ENCODE assay signal across 15 cellular contexts in the genomic region with DNA sequence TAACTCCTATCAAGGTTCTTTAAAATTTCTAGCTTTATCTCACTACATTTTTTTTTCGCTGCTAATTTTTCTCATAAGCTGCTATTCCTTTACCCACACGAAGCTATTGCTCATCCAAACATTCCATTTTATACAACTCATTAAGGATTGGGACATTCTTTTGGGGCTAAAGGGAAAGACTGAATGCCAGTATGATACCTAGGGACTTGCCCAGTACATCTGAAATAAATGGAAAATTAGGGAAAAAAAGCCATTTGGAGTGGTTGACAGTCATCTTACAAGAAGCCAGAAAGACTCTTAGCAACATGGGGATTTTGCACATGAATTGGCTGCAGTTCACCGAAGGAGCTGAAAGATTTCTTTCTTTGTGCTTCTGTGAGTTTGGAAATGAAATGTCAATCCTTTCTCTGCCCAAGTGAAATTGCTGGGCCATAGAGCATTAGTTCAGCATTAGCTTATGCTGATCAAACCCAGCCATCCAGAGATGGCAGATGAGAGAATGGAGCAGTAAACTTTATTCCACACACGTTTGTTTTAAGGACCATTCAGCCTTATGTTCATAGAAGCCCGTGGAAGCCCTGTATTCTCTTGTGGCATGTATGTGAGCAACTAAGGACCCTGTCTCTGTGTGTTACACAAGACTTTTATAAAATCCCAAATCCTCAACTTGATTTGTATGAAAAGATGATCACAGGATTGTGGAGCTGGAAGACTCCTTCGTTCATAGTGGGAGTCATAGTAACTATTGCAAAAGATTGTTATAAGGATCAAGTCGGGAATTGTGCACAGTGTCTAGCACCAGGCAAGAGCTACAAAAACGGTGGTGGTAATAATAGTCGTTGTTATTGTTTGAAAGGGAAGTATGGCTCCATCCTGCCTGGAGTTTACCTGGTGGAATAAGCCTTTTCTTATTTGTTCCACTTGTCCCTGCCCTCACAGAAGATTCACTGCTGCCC. TPM values are rescaled to one million over a fixed set of nuclear protein-coding genes. Genes with fewer than 3 reads are reported as not detected.
A peak's percentile ranks its signal among the peaks of the same experiment; 100 is the strongest.
DNase-seq lines count a peak whose midpoint lies in the region; ATAC-seq lines count a peak whose summit lies in the region.
"Had no signal": no experiment of that assay in that cellular context is flagged by ENCODE, and none has a peak within 500 bp of the region (broad histone marks: within the 10 kb centered on the region; RNA-seq: fewer than 3 reads in every experiment).

No MANE protein-coding gene starts in this region.

- H4K8ac ChIP-seq in trophoblast cell (ENCODE audit: low read depth, low read length) = no peak overlapping the region

- no peak overlapping the region for H2BK5ac ChIP-seq in trophoblast cell (ENCODE audit: low read depth, low read length, poor library complexity)

- no peak for ATAC-seq in GM21576 (IDR thresholded peaks at IDR 0.05; ENCODE audit: unreplicated experiment)
- ATAC-seq: effector memory CD8-positive, alpha-beta T cell had no signal

- no peak overlapping the region for H3K4ac ChIP-seq in trophoblast cell (ENCODE audit: low read depth, low read length)

- H3K27me3 ChIP-seq in trophoblast cell (ENCODE audit: insufficient read depth, low read length) = no peaks in the 10 kb centered on the region
- H3K27me3 ChIP-seq: ovary, uterus had no signal

- H2BK12ac ChIP-seq in trophoblast cell (ENCODE audit: low read length) = no peak overlapping the region

- no peak overlapping the region for H3K4me3 Mint-ChIP-seq in activated T-helper 2 cell treated with anti-CD3 and anti-CD28 coated beads, Interferon-gamma antibody, Interleukin-2, Interleukin-4, amounts not matched to agents 10 μg/mL and 5 μg/mL and 100 μg/mL, durations not matched to agents 14 hours and 24 hours and 36 hours (ENCODE audit: low read depth)
- H3K4me3 Mint-ChIP-seq: effector memory CD8-positive, alpha-beta T cell; IgD-negative memory B cell had no signal

- H3K27ac ChIP-seq in trophoblast cell (ENCODE audit: low read depth, low read length) = no peak overlapping the region
- H3K27ac ChIP-seq: ovary, uterus, WERI-Rb-1 had no signal

- no peaks in the 10 kb centered on the region for H3K27me3 Mint-ChIP-seq in activated T-helper 2 cell treated with anti-CD3 and anti-CD28 coated beads, Interferon-gamma antibody, Interleukin-2, Interleukin-4, amounts not matched to agents 10 μg/mL and 5 μg/mL and 100 μg/mL, durations not matched to agents 14 hours and 24 hours and 36 hours (ENCODE audit: low read depth)
- H3K27me3 Mint-ChIP-seq: effector memory CD8-positive, alpha-beta T cell; IgD-negative memory B cell had no signal

- intact Hi-C loops in activated T-helper 2 cell treated with anti-CD3 and anti-CD28 coated beads, Interferon-gamma antibody, Interleukin-2, Interleukin-4, amounts not matched to agents 10 μg/mL and 5 μg/mL and 100 μg/mL, durations not matched to agents 14 hours and 24 hours and 36 hours (cut with micrococcal nuclease) = no loop called here

- no peak overlapping the region for H3K4me3 ChIP-seq in trophoblast cell (ENCODE audit: low read depth, low read length)
- H3K4me3 ChIP-seq: ovary, uterus had no signal

- no peak overlapping the region for H3K4me2 ChIP-seq in trophoblast cell (ENCODE audit: low read length)

- peak; percentile 40 for DNase-seq in Ammon's horn (ENCODE audit: low spot score)
- peak; percentile 81 for DNase-seq in RPMI7951 (ENCODE audit: low read depth)
- DNase-seq in fibroblast of peridontal ligament (ENCODE audit: extremely low read depth) = peak; percentile 94
- DNase-seq in trophoblast cell = peak; percentile 57 to 90
- no peak for DNase-seq in NCI-H2107 (lab: John Stamatoyannopoulos, UW)
- no peak for DNase-seq in NCI-H1694 treated with DMSO at 0.1 percent for 48 hours (lab: John Stamatoyannopoulos, UW)
- DNase-seq in activated T-helper 2 cell treated with anti-CD3 and anti-CD28 coated beads, Interferon-gamma antibody, Interleukin-2, Interleukin-4, amounts not matched to agents 10 μg/mL and 5 μg/mL and 100 μg/mL, durations not matched to agents 14 hours and 24 hours and 36 hours (ENCODE audit: low spot score) = no peak
- DNase-seq: effector memory CD8-positive, alpha-beta T cell; NCI-H2081 treated with DMSO at 0.1 percent for 48 hours; OCI-M1; ovary; uterus; WERI-Rb-1 had no signal

- H3K23ac ChIP-seq in trophoblast cell (ENCODE audit: low read length) = no peak overlapping the region

- H3K27ac Mint-ChIP-seq in activated T-helper 2 cell treated with anti-CD3 and anti-CD28 coated beads, Interferon-gamma antibody, Interleukin-2, Interleukin-4, amounts not matched to agents 10 μg/mL and 5 μg/mL and 100 μg/mL, durations not matched to agents 14 hours and 24 hours and 36 hours = no peak overlapping the region
- H3K27ac Mint-ChIP-seq: effector memory CD8-positive, alpha-beta T cell; IgD-negative memory B cell had no signal

- H3K18ac ChIP-seq in trophoblast cell (ENCODE audit: low read length) = no peak overlapping the region

- no peak overlapping the region for H2AK5ac ChIP-seq in trophoblast cell (ENCODE audit: low read length)

- no peak overlapping the region for H3K14ac ChIP-seq in trophoblast cell (ENCODE audit: low read length)

- H3K9ac ChIP-seq in trophoblast cell (ENCODE audit: low read length) = no peak overlapping the region

- no CpG with 5 or more reads among the region's 9 CpGs for WGBS in trophoblast cell (ENCODE audit: extremely low coverage, insufficient coverage, insufficient read length)

- no peaks in the 10 kb centered on the region for H3K4me1 ChIP-seq in trophoblast cell (ENCODE audit: control insufficient read depth in 1 of 2, insufficient read depth in 2 of 2, low read length in 2 of 2)
- H3K4me1 ChIP-seq: uterus had no signal

- H4K91ac ChIP-seq in trophoblast cell (ENCODE audit: low read depth, low read length) = no peak overlapping the region

- H3K36me3 ChIP-seq in trophoblast cell (ENCODE audit: control insufficient read depth in 1 of 2, insufficient read depth in 2 of 2, low read length in 2 of 2) = no peaks in the 10 kb centered on the region
- H3K36me3 ChIP-seq: ovary, uterus, WERI-Rb-1 had no signal

- H3K9me3 ChIP-seq in trophoblast cell (ENCODE audit: insufficient read depth, low read depth, low read length) = no peaks in the 10 kb centered on the region
- H3K9me3 ChIP-seq: ovary, uterus had no signal

- no peak overlapping the region for H2BK120ac ChIP-seq in trophoblast cell (ENCODE audit: insufficient read depth, low read length, poor library complexity)

- H3K4me1 Mint-ChIP-seq in activated T-helper 2 cell treated with anti-CD3 and anti-CD28 coated beads, Interferon-gamma antibody, Interleukin-2, Interleukin-4, amounts not matched to agents 10 μg/mL and 5 μg/mL and 100 μg/mL, durations not matched to agents 14 hours and 24 hours and 36 hours (ENCODE audit: low read depth) = no peaks in the 10 kb centered on the region

- no peaks in the 10 kb centered on the region for H3K36me3 Mint-ChIP-seq in activated T-helper 2 cell treated with anti-CD3 and anti-CD28 coated beads, Interferon-gamma antibody, Interleukin-2, Interleukin-4, amounts not matched to agents 10 μg/mL and 5 μg/mL and 100 μg/mL, durations not matched to agents 14 hours and 24 hours and 36 hours (ENCODE audit: low read depth)

- H4K12ac ChIP-seq in trophoblast cell (ENCODE audit: low read depth, low read length) = no peak overlapping the region

- H3K79me2 ChIP-seq in trophoblast cell (ENCODE audit: control insufficient read depth, insufficient read depth, low read length, poor library complexity) = no peaks in the 10 kb centered on the region

- H3K79me1 ChIP-seq in trophoblast cell (ENCODE audit: low read length) = no peaks in the 10 kb centered on the region

- no peak overlapping the region for H2AFZ ChIP-seq in trophoblast cell (ENCODE audit: insufficient read depth, low read length, poor library complexity)

- H3K9me3 Mint-ChIP-seq in activated T-helper 2 cell treated with anti-CD3 and anti-CD28 coated beads, Interferon-gamma antibody, Interleukin-2, Interleukin-4, amounts not matched to agents 10 μg/mL and 5 μg/mL and 100 μg/mL, durations not matched to agents 14 hours and 24 hours and 36 hours = peaks cover 2% of the 10 kb centered on the region
- H3K9me3 Mint-ChIP-seq: effector memory CD8-positive, alpha-beta T cell; IgD-negative memory B cell had no signal

RNA-seq across cellular contexts. Expression of a gene that starts 43.1 kb away (rescaled TPM):
- total RNA-seq in RPMI7951 (2014; rRNA removed; shearing (Covaris generic)) = 5.0 and 9.1 TPM in 2 replicates
- 1.4 and 1.6 TPM in 2 replicates for polyA plus RNA-seq in trophoblast cell (2013)
- total RNA-seq in activated T-helper 2 cell treated with anti-CD3 and anti-CD28 coated beads, Interferon-gamma antibody, Interleukin-2, Interleukin-4, amounts not matched to agents 10 μg/mL and 5 μg/mL and 100 μg/mL, durations not matched to agents 14 hours and 24 hours and 36 hours = 4.0 and 4.7 TPM in 2 replicates

Comparison
In these comparisons a context has a peak if more than half of its experiments do, and no peak if none do; other contexts are left out.
1. DNase-seq: peak in Ammon's horn (single experiment), RPMI7951 (single experiment), fibroblast of peridontal ligament (single experiment) and trophoblast cell (2 of 2); none in NCI-H2107 (single experiment), NCI-H1694 treated with DMSO at 0.1 percent for 48 hours (single experiment) and activated T-helper 2 cell treated with anti-CD3 and anti-CD28 coated beads, Interferon-gamma antibody, Interleukin-2, Interleukin-4, amounts not matched to agents 10 μg/mL and 5 μg/mL and 100 μg/mL, durations not matched to agents 14 hours and 24 hours and 36 hours (single experiment).